9 cellular contexts compared by ENCODE assay signal in the genomic region with DNA sequence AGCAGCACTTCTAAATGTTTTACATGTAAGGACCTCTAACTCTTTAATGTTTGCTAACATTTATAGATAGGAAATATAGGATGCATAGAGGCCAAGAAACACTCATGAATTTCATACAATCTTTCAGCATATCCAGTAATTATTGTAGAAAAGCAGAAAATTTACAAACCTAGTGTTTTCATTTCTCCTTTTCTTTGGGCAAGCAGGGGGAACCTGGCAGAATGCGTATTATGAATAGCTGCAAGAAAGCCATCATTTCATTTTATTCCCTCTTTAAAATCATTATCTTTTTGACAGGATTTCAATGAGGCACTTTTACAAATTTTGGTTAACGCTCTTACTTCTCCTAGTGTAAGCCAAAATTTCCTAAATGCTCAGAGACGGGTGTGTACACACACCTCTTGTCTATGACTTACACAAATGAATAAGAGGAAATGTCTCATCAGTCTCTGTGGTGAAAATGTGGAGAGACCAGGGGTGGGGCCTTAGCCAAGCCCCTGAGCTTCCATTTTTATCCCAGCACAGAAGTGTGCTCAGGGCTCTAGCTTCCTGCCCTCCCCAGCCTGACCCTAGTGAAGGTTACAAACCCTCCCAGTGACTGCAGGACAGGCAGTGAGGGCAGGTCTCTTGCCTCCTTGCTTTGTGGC.
DNase-seq lines count a peak whose midpoint lies in the region; ATAC-seq, FAIRE-seq and TF ChIP-seq lines count a peak whose summit lies in the region.
"Had no signal": no experiment of that assay in that cellular context is flagged by ENCODE, and none has a peak within 500 bp of the region (broad histone marks: within the 10 kb centered on the region; RNA-seq: fewer than 3 reads in every experiment).

No MANE protein-coding gene starts in this region.

- no peak for FAIRE-seq in HTR-8/SVneo (lab: Jason Lieb, UNC)

- DNase-seq in activated CD4-positive, CD25-positive, alpha-beta regulatory T cell treated with anti-CD3 and anti-CD28 coated beads, Interleukin-2, amount 50 U/mL, for 72 hours: peak; percentile 45
- DNase-seq in fibroblast of the aortic adventitia (ENCODE audit: low read depth): peak; percentile 70
- DNase-seq in stimulated activated CD4-positive, alpha-beta T cell treated with anti-CD3 and anti-CD28 coated beads, Interleukin-4, amount 100 ng/mL, for 1 hour: peak; percentile 62
- no peak for DNase-seq in coronary artery (ENCODE audit: low spot score)
- no peak for DNase-seq in SK-N-DZ (ENCODE audit: low spot score)
- no peak for DNase-seq in HTR-8/SVneo (ENCODE audit: insufficient read length, low spot score)

- no peak overlapping the region for H3K4me3 ChIP-seq in fibroblast of the aortic adventitia (ENCODE audit: low read depth, low read length)
- no peak overlapping the region for H3K4me3 ChIP-seq in coronary artery
- H3K4me3 ChIP-seq: skin epidermis had no signal

- peak overlapping the region in 1 of 2 donors; percentile 58 for H3K27ac ChIP-seq in coronary artery

- peak; percentile 76 for ATAC-seq in GM19043 (IDR thresholded peaks at IDR 0.05; ENCODE audit: low read depth, unreplicated experiment)
- peak; percentile 76 for ATAC-seq in HG03175 (IDR thresholded peaks at IDR 0.05; ENCODE audit: unreplicated experiment)

- TF ChIP-seq CTCF in fibroblast of the aortic adventitia (IDR thresholded peaks at IDR 0.05; ENCODE audit: insufficient read depth, low read length): no peak
- TF ChIP-seq CTCF in coronary artery (IDR thresholded peaks at IDR 0.05): no peak

Comparison
In these comparisons a context has a peak if more than half of its experiments do, and no peak if none do; other contexts are left out.
1. DNase-seq: peak in activated CD4-positive, CD25-positive, alpha-beta regulatory T cell treated with anti-CD3 and anti-CD28 coated beads, Interleukin-2, amount 50 U/mL, for 72 hours (single experiment), fibroblast of the aortic adventitia (single experiment) and stimulated activated CD4-positive, alpha-beta T cell treated with anti-CD3 and anti-CD28 coated beads, Interleukin-4, amount 100 ng/mL, for 1 hour (single experiment); none in coronary artery (single experiment), SK-N-DZ (single experiment) and HTR-8/SVneo (single experiment).